ENCODE assay signal across 18 cellular contexts in genomic region chr19:1752757-1753728, GRCh38. TPM values are rescaled to one million over a fixed set of nuclear protein-coding genes. Genes with fewer than 3 reads are reported as not detected.
DNase-seq lines count a peak whose midpoint lies in the region; ATAC-seq, FAIRE-seq and TF ChIP-seq lines count a peak whose summit lies in the region.
"Had no signal": no experiment of that assay in that cellular context is flagged by ENCODE, and none has a peak within 500 bp of the region (broad histone marks: within the 10 kb centered on the region; RNA-seq: fewer than 3 reads in every experiment).

TSS of gene ONECUT3 (plus strand) at chr19:1753506. CDS start at chr19:1753663, 157 bp downstream.

- H2BK12ac ChIP-seq in H1 (ENCODE audit: low read depth, low read length), result no peak within 1 kb of the TSS
- no peak within 1 kb of the TSS for H2BK12ac ChIP-seq in neuronal stem cell (ENCODE audit: low read length)

- TF ChIP-seq EP300 in H1 (IDR thresholded peaks at IDR 0.05; ENCODE audit: borderline replicate concordance in 1 of 2, low read depth in 2 of 2, low read length in 2 of 2) (no peak), sigmoid colon (IDR thresholded peaks at IDR 0.05) (no peak)

- ATAC-seq in IMR-90 (ENCODE audit: low read depth) (peak; percentile 55; the same call in 1 of the 2 replicates), HG02642 (IDR thresholded peaks at IDR 0.05; ENCODE audit: poor library complexity, unreplicated experiment) (no peak)
- ATAC-seq: naive thymus-derived CD4-positive, alpha-beta T cell; psoas muscle had no signal

- no peaks in the 10 kb centered on the region; the same call in 1 of the 2 replicates for H3K23me2 ChIP-seq in H1 (ENCODE audit: low read depth, low read length)

- peaks cover 9% of the 10 kb centered on the region for H3K4me1 Mint-ChIP-seq in T-helper 2 cell treated with Interferon-gamma antibody and Interleukin-4, amounts not matched to agents 5 μg/mL and 100 μg/mL, for 36 hours (ENCODE audit: low read depth)

- H2BK120ac ChIP-seq in IMR-90 (ENCODE audit: low read depth, low read length) (no peak within 1 kb of the TSS), H1 (replicated peaks; ENCODE audit: low read depth, low read length) (no peak within 1 kb of the TSS), neuronal stem cell (ENCODE audit: low read depth, low read length) (no peak within 1 kb of the TSS)

- H3K27me3 ChIP-seq in IMR-90 (ENCODE audit: control insufficient read depth, insufficient read depth, low read length), result peaks cover 86% of the 10 kb centered on the region
- peaks cover 98 to 100% (median 99%) of the 10 kb centered on the region in 4 experiments for H3K27me3 ChIP-seq in H1 (replicated peaks in 1 of 4; ENCODE audit: control insufficient read depth in 3 of 4, extremely low read depth in 1 of 4, insufficient read depth in 3 of 4, low read length in 3 of 4)
- peaks cover 85 to 100% (median 97%) of the 10 kb centered on the region in 3 experiments for H3K27me3 ChIP-seq in neuronal stem cell (ENCODE audit: control insufficient read depth in 3 of 3, insufficient read depth in 3 of 3, low read depth in 1 of 3, low read length in 3 of 3)
- peaks cover 82 to 92% (median 90%) of the 10 kb centered on the region in 3 donors for H3K27me3 ChIP-seq in sigmoid colon

- H4K91ac ChIP-seq in IMR-90 (ENCODE audit: insufficient read depth, low read depth, low read length), result no peak within 1 kb of the TSS
- H4K91ac ChIP-seq in H1 (replicated peaks; ENCODE audit: insufficient read length, low read length), result no peak within 1 kb of the TSS
- no peak within 1 kb of the TSS for H4K91ac ChIP-seq in neuronal stem cell (ENCODE audit: low read depth, low read length, poor library complexity)

- H3K4me2 ChIP-seq in IMR-90 (ENCODE audit: low read depth, low read length) (no peak within 1 kb of the TSS), H1 (ENCODE audit: insufficient read depth in 1 of 2, low read depth in 2 of 2, low read length in 2 of 2) (peak within 1 kb of the TSS in 1 of 2 experiments; percentile 55; a peak in 2 of 4 replicates), neuronal stem cell (ENCODE audit: insufficient read depth, low read length, poor library complexity, severe bottlenecking) (peak within 1 kb of the TSS; percentile 57)

- H3K56ac ChIP-seq in IMR-90 (ENCODE audit: extremely low read depth, insufficient read depth, low read length) (no peak within 1 kb of the TSS), H1 (replicated peaks; ENCODE audit: insufficient read length, low read depth, low read length) (no peak within 1 kb of the TSS)

- TF ChIP-seq POLR2A in IMR-90 (IDR thresholded peaks at IDR 0.05; ENCODE audit: low read depth, low read length) (no peak), H1 (IDR thresholded peaks at IDR 0.05; ENCODE audit: control extremely low read depth in 1 of 2, low read depth in 2 of 2, low read length in 2 of 2) (no peak), sigmoid colon (IDR thresholded peaks at IDR 0.05) (no peak)

- no peak within 1 kb of the TSS for H3K27ac ChIP-seq in IMR-90 (ENCODE audit: insufficient read depth, low read length)
- H3K27ac ChIP-seq in H1 (ENCODE audit: low read depth, low read length), result no peak within 1 kb of the TSS
- H3K27ac ChIP-seq in neuronal stem cell (replicated peaks; ENCODE audit: low read length), result no peak within 1 kb of the TSS
- H3K27ac ChIP-seq in sigmoid colon, result no peak within 1 kb of the TSS
- H3K27ac ChIP-seq: psoas muscle, suprapubic skin had no signal

- H3K79me1 ChIP-seq in IMR-90 (ENCODE audit: low read depth in 1 of 2, low read length in 2 of 2) (no peaks in the 10 kb centered on the region), H1 (ENCODE audit: low read depth, low read length) (no peaks in the 10 kb centered on the region), neuronal stem cell (ENCODE audit: low read depth, low read length) (peaks cover 2% of the 10 kb centered on the region)

- 0% methylated on average over 20 of the region's 77 CpGs; no CpG with 5 or more reads in 1 of the 2 experiments for WGBS in IMR-90 (ENCODE audit: extremely low coverage in 2 of 2, insufficient read length in 1 of 2), 2 experiments
- 5% methylated on average over 22 of the region's 77 CpGs; no CpG with 5 or more reads in 1 of the 2 experiments for WGBS in H1 (ENCODE audit: extremely low coverage in 1 of 2, insufficient coverage in 1 of 2, insufficient read length in 1 of 2, insufficient replicate concordance in 2 of 2, low coverage in 1 of 2, low lambda C conversion rate in 2 of 2, missing lambda C conversion rate in 1 of 2), 2 experiments
- WGBS in neuronal stem cell (ENCODE audit: extremely low coverage in 2 of 2, insufficient read length in 2 of 2, insufficient replicate concordance in 1 of 2), 2 donors, result no CpG with 5 or more reads among the region's 77 CpGs
- 4 to 6% methylated on average over 77 of the region's 77 CpGs for WGBS in sigmoid colon, 2 donors

- H3K36me3 Mint-ChIP-seq in T-helper 2 cell treated with Interferon-gamma antibody and Interleukin-4, amounts not matched to agents 5 μg/mL and 100 μg/mL, for 36 hours (ENCODE audit: low read depth), result peaks cover 3% of the 10 kb centered on the region

- H2AFZ ChIP-seq in IMR-90 (replicated peaks; ENCODE audit: low read length, poor library complexity) (no peak within 1 kb of the TSS), H1 (ENCODE audit: low read length) (no peak within 1 kb of the TSS), neuronal stem cell (ENCODE audit: low read length) (no peak within 1 kb of the TSS)

- H3K4me3 ChIP-seq in IMR-90 (ENCODE audit: insufficient read depth, low read depth, low read length) (no peak within 1 kb of the TSS), H1 (ENCODE audit: extremely low read depth in 1 of 4, insufficient read depth in 2 of 4, low read depth in 3 of 4, low read length in 4 of 4) (peak within 1 kb of the TSS in 1 of 4 experiments; percentile 19; a peak in 1 of 8 replicates), neuronal stem cell (ENCODE audit: low read length in 2 of 2) (no peak within 1 kb of the TSS), sigmoid colon (no peak within 1 kb of the TSS)
- H3K4me3 ChIP-seq: psoas muscle, suprapubic skin had no signal

- no peak within 1 kb of the TSS for H3K23ac ChIP-seq in IMR-90 (ENCODE audit: low read depth, low read length)
- H3K23ac ChIP-seq in H1 (ENCODE audit: insufficient read length), result no peak within 1 kb of the TSS
- H3K23ac ChIP-seq in neuronal stem cell (ENCODE audit: low read depth, low read length, poor library complexity), result no peak within 1 kb of the TSS

- H3K4ac ChIP-seq in IMR-90 (ENCODE audit: low read depth, low read length), result no peak within 1 kb of the TSS
- no peak within 1 kb of the TSS for H3K4ac ChIP-seq in H1 (replicated peaks; ENCODE audit: insufficient read length, low read depth, low read length)
- no peak within 1 kb of the TSS for H3K4ac ChIP-seq in neuronal stem cell (ENCODE audit: low read length)

- FAIRE-seq in H1 (lab: Jason Lieb, UNC), result no peak
- FAIRE-seq: D721Med had no signal

- TF ChIP-seq CTCF in IMR-90 (conservative IDR thresholded peaks at IDR 0.05; ENCODE audit: low read depth, low read length), result no peak
- peak in 1 of 3 experiments; percentile 1; a peak in 1 of 4 replicates for TF ChIP-seq CTCF in H1 (IDR thresholded peaks at IDR 0.05; ENCODE audit: control extremely low read depth in 1 of 3, insufficient read depth in 1 of 3, low read depth in 1 of 3, low read length in 3 of 3)
- no peak for TF ChIP-seq CTCF in sigmoid colon (IDR thresholded peaks at IDR 0.05)

- no peak within 1 kb of the TSS for H2AK9ac ChIP-seq in IMR-90 (replicated peaks; ENCODE audit: low read depth, low read length, poor library complexity)

- H3K14ac ChIP-seq in IMR-90 (replicated peaks; ENCODE audit: low read depth, low read length) (no peak within 1 kb of the TSS), H1 (ENCODE audit: insufficient read length) (no peak within 1 kb of the TSS), neuronal stem cell (ENCODE audit: low read length) (peak within 1 kb of the TSS; percentile 71)

- H3K18ac ChIP-seq in IMR-90 (ENCODE audit: low read depth, low read length), result no peak within 1 kb of the TSS
- H3K18ac ChIP-seq in H1 (ENCODE audit: extremely low read depth, low read length), result no peak within 1 kb of the TSS
- peak within 1 kb of the TSS; percentile 83 for H3K18ac ChIP-seq in neuronal stem cell (ENCODE audit: low read length)

- BruUV-seq in IMR-90 (replicated peaks; lab: Mats Ljungman, UMichigan), result no TSS peak

- peaks cover 3% of the 10 kb centered on the region; the same call in 1 of the 2 replicates for H3K4me1 ChIP-seq in IMR-90 (ENCODE audit: control insufficient read depth, insufficient read depth, low read length)
- peaks cover 0 to 48% (median 17%) of the 10 kb centered on the region in 4 experiments; a peak in 6 of 7 replicates for H3K4me1 ChIP-seq in H1 (replicated peaks in 1 of 4; ENCODE audit: control insufficient read depth in 3 of 4, insufficient read depth in 4 of 4, low read length in 3 of 4)
- peaks cover 6 to 12% of the 10 kb centered on the region in 2 donors for H3K4me1 ChIP-seq in neuronal stem cell (ENCODE audit: control insufficient read depth in 2 of 2, insufficient read depth in 1 of 2, low read depth in 1 of 2, low read length in 2 of 2)
- peaks cover 0 to 53% (median 43%) of the 10 kb centered on the region in 4 donors for H3K4me1 ChIP-seq in sigmoid colon

- H3K27ac Mint-ChIP-seq in T-helper 2 cell treated with Interferon-gamma antibody and Interleukin-4, amounts not matched to agents 5 μg/mL and 100 μg/mL, for 36 hours, result peak within 1 kb of the TSS; percentile 55

- peaks cover 2% of the 10 kb centered on the region; the same call in 1 of the 2 replicates for H4K20me1 ChIP-seq in IMR-90 (ENCODE audit: insufficient read depth, low read length)
- H4K20me1 ChIP-seq in H1 (replicated peaks in 1 of 2; ENCODE audit: control insufficient read depth in 1 of 2, insufficient read depth in 2 of 2, low read length in 2 of 2), result peaks cover 14 to 23% of the 10 kb centered on the region in 2 experiments

- H3K79me2 ChIP-seq in H1 (ENCODE audit: control insufficient read depth in 1 of 2, insufficient read depth in 2 of 2, low read length in 2 of 2), result no peaks in the 10 kb centered on the region

- H2AK5ac ChIP-seq in IMR-90 (ENCODE audit: low read depth, low read length) (no peak within 1 kb of the TSS), H1 (ENCODE audit: low read depth, low read length) (no peak within 1 kb of the TSS), neuronal stem cell (ENCODE audit: low read depth, low read length) (peak within 1 kb of the TSS; percentile 70)

- dilution Hi-C loops in IMR-90 (cut with HindIII; ENCODE audit: low sequenced_read_pairs, unreplicated experiment), result no loop called here

- no peak for DNase-seq in T-helper 2 cell treated with Interferon-gamma antibody and Interleukin-4, amounts not matched to agents 5 μg/mL and 100 μg/mL, for 36 hours (ENCODE audit: low spot score)
- no peak for DNase-seq in T-helper 2 cell
- no peak for DNase-seq in IMR-90
- DNase-seq in H1 (ENCODE audit: low read depth in 1 of 2, low spot score in 2 of 2), result peak in 1 of 2 experiments; percentile 63
- no peak for DNase-seq in neuronal stem cell (ENCODE audit: low spot score)
- DNase-seq in G401 (ENCODE audit: low spot score), result no peak
- no peak for DNase-seq in sigmoid colon
- DNase-seq: activated naive CD4-positive, alpha-beta T cell treated with Interleukin-2 at 50 U/mL for 16 hours; hypothalamus; naive thymus-derived CD4-positive, alpha-beta T cell; NCI-H2171 treated with DMSO at 0.1 percent for 48 hours; psoas muscle had no signal

- no peak within 1 kb of the TSS for H2BK20ac ChIP-seq in IMR-90 (ENCODE audit: low read depth, low read length)
- peak within 1 kb of the TSS; percentile 48; the same call in 1 of the 2 replicates for H2BK20ac ChIP-seq in H1 (ENCODE audit: low read length)

- H3K9ac ChIP-seq in IMR-90 (ENCODE audit: low read depth, low read length) (no peak within 1 kb of the TSS), H1 (replicated peaks in 1 of 4; ENCODE audit: extremely low read depth in 1 of 4, low read depth in 3 of 4, low read length in 3 of 4) (no peak within 1 kb of the TSS), neuronal stem cell (ENCODE audit: low read depth, low read length, poor library complexity) (no peak within 1 kb of the TSS)

- peaks cover 59% of the 10 kb centered on the region for H3K27me3 Mint-ChIP-seq in T-helper 2 cell treated with Interferon-gamma antibody and Interleukin-4, amounts not matched to agents 5 μg/mL and 100 μg/mL, for 36 hours (ENCODE audit: low read depth)

- in situ Hi-C loops in IMR-90 (cut with MboI; ENCODE audit: low sequenced_read_pairs), result no loop called here
- in situ Hi-C loops in G401 (cut with HindIII; ENCODE audit: low sequenced_read_pairs), result no loop called here

- H3K36me3 ChIP-seq in IMR-90 (ENCODE audit: control insufficient read depth, insufficient read depth, low read length) (no peaks in the 10 kb centered on the region), H1 (ENCODE audit: control insufficient read depth in 2 of 4, insufficient read depth in 4 of 4, low read length in 3 of 4) (peaks cover 0 to 34% (median 0%) of the 10 kb centered on the region in 4 experiments; a peak in 1 of 8 replicates), neuronal stem cell (replicated peaks in 1 of 2; ENCODE audit: control insufficient read depth in 2 of 2, insufficient read depth in 2 of 2, low read length in 2 of 2) (no peaks in the 10 kb centered on the region), sigmoid colon (no peaks in the 10 kb centered on the region)
- H3K36me3 ChIP-seq: suprapubic skin had no signal

- H3K9me1 ChIP-seq in IMR-90 (ENCODE audit: insufficient read depth, low read length), result peaks cover under 1% of the 10 kb centered on the region

- no peaks in the 10 kb centered on the region for H3K9me3 Mint-ChIP-seq in T-helper 2 cell treated with Interferon-gamma antibody and Interleukin-4, amounts not matched to agents 5 μg/mL and 100 μg/mL, for 36 hours

- TF ChIP-seq RAD21 in IMR-90 (IDR thresholded peaks at IDR 0.05; ENCODE audit: low read length) (no peak), H1 (IDR thresholded peaks at IDR 0.05 in 1 of 2, conservative IDR thresholded peaks at IDR 0.05 in 1 of 2; ENCODE audit: low read depth in 2 of 2, low read length in 2 of 2) (peak; percentile 9 to 11; a peak in 1 of 4 replicates)

- H2BK5ac ChIP-seq in IMR-90 (ENCODE audit: low read depth, low read length, poor library complexity, severe bottlenecking) (no peak within 1 kb of the TSS), H1 (ENCODE audit: low read depth, low read length) (no peak within 1 kb of the TSS), neuronal stem cell (ENCODE audit: low read length) (no peak within 1 kb of the TSS)

- H3K9me3 ChIP-seq in IMR-90 (ENCODE audit: control insufficient read depth, insufficient read depth, low read length) (no peaks in the 10 kb centered on the region), H1 (ENCODE audit: insufficient read depth in 2 of 2, low read depth in 1 of 2, low read length in 1 of 2) (no peaks in the 10 kb centered on the region; a peak in 1 of 4 replicates), neuronal stem cell (replicated peaks in 1 of 2; ENCODE audit: control insufficient read depth in 2 of 2, insufficient read depth in 1 of 2, low read depth in 1 of 2, low read length in 2 of 2) (no peaks in the 10 kb centered on the region), sigmoid colon (no peaks in the 10 kb centered on the region)
- H3K9me3 ChIP-seq: psoas muscle, suprapubic skin had no signal

- CTCF ChIA-PET in IMR-90 (lab: Yijun Ruan, JAX), result no interaction called here
- CTCF ChIA-PET in H1 (lab: Charles Lee; ENCODE audit: partially characterized antibody), result interaction anchor here (1.2 to 2.3 kb wide), 2 partner anchors 20 to 80 kb away, joined by 3 to 12 read pairs; no protein-coding TSS in a partner anchor

- H3K4me3 Mint-ChIP-seq in T-helper 2 cell treated with Interferon-gamma antibody and Interleukin-4, amounts not matched to agents 5 μg/mL and 100 μg/mL, for 36 hours, result no peak within 1 kb of the TSS

- H4K8ac ChIP-seq in IMR-90 (ENCODE audit: low read depth in 2 of 2, low read length in 2 of 2) (no peak within 1 kb of the TSS), H1 (ENCODE audit: extremely low read depth, insufficient read depth, low read length) (no peak within 1 kb of the TSS), neuronal stem cell (ENCODE audit: low read depth, low read length) (no peak within 1 kb of the TSS)

- POLR2A ChIA-PET in IMR-90 (lab: Charles Lee; ENCODE audit: unreplicated experiment) (no interaction called here), H1 (lab: Charles Lee; ENCODE audit: partially characterized antibody) (interaction anchor here (1.2 to 4.7 kb wide), 2 partner anchors 7 to 83 kb away, joined by 5 to 19 read pairs; no protein-coding TSS in a partner anchor)

- no peak within 1 kb of the TSS for H4K5ac ChIP-seq in IMR-90 (ENCODE audit: low read depth, low read length)
- H4K5ac ChIP-seq in H1 (ENCODE audit: insufficient read length, low read depth, low read length), result no peak within 1 kb of the TSS

- intact Hi-C loops in IMR-90 (cut with micrococcal nuclease) (no loop called here), sigmoid colon (cut with DNase I) (no loop called here)

- H2BK15ac ChIP-seq in IMR-90 (ENCODE audit: low read depth, low read length) (no peak within 1 kb of the TSS), H1 (ENCODE audit: low read length) (no peak within 1 kb of the TSS), neuronal stem cell (ENCODE audit: low read length) (no peak within 1 kb of the TSS)

RNA-seq across cellular contexts. Expression of gene ONECUT3, which starts in this region (rescaled TPM):
- not detected in 2 replicates for total RNA-seq in IMR-90 (2012; rRNA removed)
- not detected in 2 replicates for polyA plus RNA-seq in IMR-90 (2012; rRNA removed)
- polyA plus RNA-seq in IMR-90 (2012; cell fraction: cytosol; rRNA removed), result not detected in 2 replicates
- polyA plus RNA-seq in IMR-90 (2012; cell fraction: nucleus; rRNA removed; ENCODE audit: low replicate concordance), result not detected in 2 replicates
- total RNA-seq in H1 (2021; fragmentation: NEBNext Ultra II Directional; extraction: Animal tissue kit (Norgen Biotek cat#: 25700)), result not detected in 2 replicates
- not detected in 2 replicates for polyA plus RNA-seq in H1 (2011; rRNA removed)
- polyA plus RNA-seq in H1 (2011; cell fraction: cytosol; rRNA removed), result not detected
- not detected for polyA plus RNA-seq in H1 (2011; cell fraction: nucleus; rRNA removed)
- 0.04 TPM in 1 of 4 replicates, not detected in the others for polyA plus RNA-seq in H1 (2012, experiment 1 of 2)
- 0.01 TPM for polyA plus RNA-seq in H1 (2012, experiment 2 of 2)
- not detected for polyA plus RNA-seq in H1 (2013, experiment 1 of 2)
- not detected for polyA plus RNA-seq in H1 (2013, experiment 2 of 2)
- not detected in 2 replicates for polyA minus RNA-seq in H1 (2011; rRNA and poly(A)+ RNA removed)
- polyA minus RNA-seq in H1 (2011; cell fraction: cytosol; rRNA and poly(A)+ RNA removed), result not detected
- not detected for polyA minus RNA-seq in H1 (2011; cell fraction: nucleus; rRNA and poly(A)+ RNA removed)
- 0.03 TPM for polyA plus RNA-seq in neuronal stem cell (2013, experiment 1 of 2)
- polyA plus RNA-seq in neuronal stem cell (2013, experiment 2 of 2), result 0.01 TPM
- total RNA-seq in G401 (2014; rRNA removed; shearing (Covaris generic)), result not detected in 2 replicates
- total RNA-seq in sigmoid colon, result not detected
- polyA plus RNA-seq in sigmoid colon, result not detected
- total RNA-seq: dermis microvascular lymphatic vessel endothelial cell; liver; naive thymus-derived CD4-positive, alpha-beta T cell; psoas muscle; SK-MEL-5; suprapubic skin had no signal
- polyA plus RNA-seq: liver; naive thymus-derived CD4-positive, alpha-beta T cell; psoas muscle had no signal

Comparison
In these comparisons a context has a peak if more than half of its experiments do, and no peak if none do; other contexts are left out.
1. Peak in ATAC-seq in IMR-90; RNA of the gene not detected or under 1 TPM.